ENCODE assay signal across 21 cellular contexts in the genomic region with DNA sequence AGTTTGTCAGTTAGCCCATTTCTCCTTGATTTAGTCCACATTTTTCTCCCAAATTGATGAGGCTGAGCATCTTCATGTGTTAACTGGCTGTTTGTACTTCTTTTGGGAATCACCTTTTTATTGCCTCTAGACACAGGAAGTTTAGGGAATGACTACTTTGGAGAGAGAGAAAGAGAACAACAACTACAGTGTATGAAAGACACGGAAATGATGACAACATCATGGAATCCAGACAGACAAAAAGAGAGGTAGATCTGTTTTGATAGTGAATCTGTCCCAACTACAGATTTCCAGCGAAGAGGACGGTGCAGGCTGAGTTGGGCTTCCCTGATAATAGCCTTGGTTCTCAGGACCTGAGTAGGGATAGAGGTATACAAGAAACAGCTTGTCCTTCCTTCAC. TPM values are rescaled to one million over a fixed set of nuclear protein-coding genes. Genes with fewer than 3 reads are reported as not detected.
DNase-seq lines count a peak whose midpoint lies in the region; ATAC-seq, FAIRE-seq and TF ChIP-seq lines count a peak whose summit lies in the region.
"Had no signal": no experiment of that assay in that cellular context is flagged by ENCODE, and none has a peak within 500 bp of the region (broad histone marks: within the 10 kb centered on the region; RNA-seq: fewer than 3 reads in every experiment).

No MANE protein-coding gene starts in this region.

- H3K36me3 ChIP-seq in PC-3 (ENCODE audit: low read depth, low read length): peaks cover 7% of the 10 kb centered on the region; the same call in 1 of the 2 replicates
- H3K36me3 ChIP-seq in bronchial epithelial cell (ENCODE audit: control insufficient read depth, insufficient read depth, low read length): peaks cover 11% of the 10 kb centered on the region
- H3K36me3 ChIP-seq: BE2C, HAP-1 had no signal

- CTCF ChIA-PET in A549 (lab: Yijun Ruan, JAX): interaction anchor here (0.7 to 18.4 kb wide), 8 partner anchors 11 to 480 kb away, joined by 3 to 372 read pairs (median 3); a partner anchor contains a TSS
- CTCF ChIA-PET in PC-3 (lab: Charles Lee): no interaction called here

- no peaks in the 10 kb centered on the region for H4K20me1 ChIP-seq in PC-3 (ENCODE audit: low read length)

- TF ChIP-seq CTCF in A549 (IDR thresholded peaks at IDR 0.05): no peak
- no peak for TF ChIP-seq CTCF in PC-3 (conservative IDR thresholded peaks at IDR 0.05; ENCODE audit: low read depth, low read length)
- TF ChIP-seq CTCF in bronchial epithelial cell (IDR thresholded peaks at IDR 0.05; ENCODE audit: insufficient read depth, low read length, severe bottlenecking): no peak

- no peaks in the 10 kb centered on the region for H3F3A ChIP-seq in PC-3 (ENCODE audit: low read length, unreplicated experiment)

- H3K4me3 ChIP-seq in A549: no peak overlapping the region
- H3K4me3 ChIP-seq in PC-3 (ENCODE audit: low read length): no peak overlapping the region
- no peak overlapping the region for H3K4me3 ChIP-seq in bronchial epithelial cell (ENCODE audit: low read depth, low read length)
- H3K4me3 ChIP-seq: GM23248, HAP-1 had no signal

- TF ChIP-seq EP300 in A549 (IDR thresholded peaks at IDR 0.05): no peak

- H3K27me3 ChIP-seq in PC-3 (ENCODE audit: low read length) (no peaks in the 10 kb centered on the region), bronchial epithelial cell (ENCODE audit: control insufficient read depth, insufficient read depth, low read length) (no peaks in the 10 kb centered on the region)
- H3K27me3 ChIP-seq: BE2C had no signal

- POLR2A ChIA-PET in A549 (lab: Yijun Ruan, JAX) (no interaction called here), PC-3 (lab: Charles Lee; ENCODE audit: unreplicated experiment) (no interaction called here)

- 88% methylated on average over 3 of the region's 3 CpGs for WGBS in A549 (ENCODE audit: missing lambda C conversion rate)

- no TSS peak for BruUV-seq in PC-3 (replicated peaks; lab: Mats Ljungman, UMichigan)

- H3K4me2 ChIP-seq in A549 (no peak overlapping the region), PC-3 (ENCODE audit: low read length) (0 out of 2 replicates have a peak overlapping the region, but pooled peaks have one; percentile 3)

- FAIRE-seq in A549 (lab: Jason Lieb, UNC): peak; percentile 13
- no peak for FAIRE-seq in bronchial epithelial cell (lab: Jason Lieb, UNC)
- FAIRE-seq: G401.6, GM12891, GM19239 had no signal

- H3K9me3 ChIP-seq in A549 (no peaks in the 10 kb centered on the region), PC-3 (ENCODE audit: low read length) (no peaks in the 10 kb centered on the region)
- H3K9me3 ChIP-seq: BE2C, HAP-1 had no signal

- no peak overlapping the region for H3K27ac ChIP-seq in A549
- H3K27ac ChIP-seq in PC-3 (ENCODE audit: low read length): peak overlapping the region; percentile 88
- peak overlapping the region; percentile 40 for H3K27ac ChIP-seq in epithelial cell of prostate
- H3K27ac ChIP-seq: GM23248 had no signal

- H3K79me2 ChIP-seq in PC-3 (ENCODE audit: low read length): no peaks in the 10 kb centered on the region

- no peak overlapping the region for H2AFZ ChIP-seq in PC-3 (ENCODE audit: low read length)
- H2AFZ ChIP-seq: GM23248 had no signal

- no peak for TF ChIP-seq POLR2A in A549 (IDR thresholded peaks at IDR 0.05; ENCODE audit: low read length)

- no peak for TF ChIP-seq RAD21 in A549 (conservative IDR thresholded peaks at IDR 0.05 in 1 of 2, IDR thresholded peaks at IDR 0.05 in 1 of 2)

- peak overlapping the region; percentile 56 for H3K9ac ChIP-seq in PC-3 (ENCODE audit: low read length)
- H3K9ac ChIP-seq: GM23248 had no signal

- DNase-seq in A549 (ENCODE audit: low read depth in 1 of 2, low spot score in 1 of 2) (no peak), PC-3 (peak; percentile 9), bronchial epithelial cell (ENCODE audit: low read depth) (peak; percentile 29), epithelial cell of prostate (ENCODE audit: low read depth, low spot score) (no peak), NCI-H1694 (lab: John Stamatoyannopoulos, UW) (no peak), HT-29 (ENCODE audit: low spot score) (no peak), kidney tubule cell (ENCODE audit: low spot score) (no peak)
- DNase-seq: ACHN; BE2C; C1 segment of cervical spinal cord; CD4-positive, CD25-positive, alpha-beta regulatory T cell; CD8-positive, alpha-beta memory T cell; COR-L47; DMS 273 treated with DMSO at 0.1 percent for 48 hours; DMS53; GM23248 had no signal

- H3K9me2 ChIP-seq in PC-3 (replicated peaks; ENCODE audit: low read length): no peaks in the 10 kb centered on the region

- ATAC-seq in A549 (no peak), PC-3 (peak; percentile 57), HG03469 (IDR thresholded peaks at IDR 0.05; ENCODE audit: unreplicated experiment) (no peak)

- H3K4me1 ChIP-seq in A549 (no peaks in the 10 kb centered on the region), PC-3 (ENCODE audit: insufficient read depth, low read length) (peaks cover 16% of the 10 kb centered on the region)
- H3K4me1 ChIP-seq: BE2C, HAP-1 had no signal

- intact Hi-C loops in PC-3 (cut with micrococcal nuclease): no loop called here

TF ChIP-seq in A549, 52 proteins besides CTCF, POLR2A, EP300 and RAD21:
- TF ChIP-seq, protein P1, sequence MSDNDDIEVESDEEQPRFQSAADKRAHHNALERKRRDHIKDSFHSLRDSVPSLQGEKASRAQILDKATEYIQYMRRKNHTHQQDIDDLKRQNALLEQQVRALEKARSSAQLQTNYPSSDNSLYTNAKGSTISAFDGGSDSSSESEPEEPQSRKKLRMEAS (IDR thresholded peaks at IDR 0.05): no peak
- TF ChIP-seq HOXB5 (CRISPR knock-in tag; IDR thresholded peaks at IDR 0.05): no peak
- no peak for TF ChIP-seq ZFP36 (IDR thresholded peaks at IDR 0.05; ENCODE audit: borderline replicate concordance, partially characterized antibody)
- no peak for TF ChIP-seq RARB (CRISPR knock-in tag; IDR thresholded peaks at IDR 0.05)
- TF ChIP-seq NFE2L2 (conservative IDR thresholded peaks at IDR 0.05; ENCODE audit: low read length): no peak
- TF ChIP-seq ESRRA (IDR thresholded peaks at IDR 0.05; ENCODE audit: borderline replicate concordance, low read length): no peak
- TF ChIP-seq HDAC2 (IDR thresholded peaks at IDR 0.05): no peak
- no peak for TF ChIP-seq ZNF302 (CRISPR knock-in tag; IDR thresholded peaks at IDR 0.05)

RNA-seq across cellular contexts. Expression of a gene that starts 24.6 kb away (rescaled TPM):
- polyA plus RNA-seq in A549 (2011; rRNA removed) (7.0 and 18.7 TPM in 2 replicates), A549 (2017; fragmentation: RNase III; extraction: RNeasy Plus Mini Kit Qiagen cat#74134 plus additional on column Dnase treatment) (16.5 to 17.4 TPM (median 17.4 TPM) in 3 replicates)
- 2.3 and 3.7 TPM in 2 replicates for polyA plus RNA-seq in A549 (2012; cell fraction: cytosol; rRNA removed)
- 3.4 and 6.9 TPM in 2 replicates for polyA plus RNA-seq in A549 (2012; cell fraction: nucleus; rRNA removed)
- 7.9 and 8.4 TPM in 2 replicates for polyA minus RNA-seq in A549 (2011; rRNA and poly(A)+ RNA removed)
- total RNA-seq in PC-3 (2014; rRNA removed) (8.2 and 10.4 TPM in 2 replicates), bronchial epithelial cell (10.0 and 16.6 TPM in 2 replicates)
- total RNA-seq in HT-29 (2014; rRNA removed; shearing (Covaris generic)): 8.3 and 8.6 TPM in 2 replicates

RNA-seq across cellular contexts. Expression of a gene that starts 26.5 kb away (rescaled TPM):
- 62.4 and 75.0 TPM in 2 replicates for polyA plus RNA-seq in A549 (2011; rRNA removed)
- polyA plus RNA-seq in A549 (2012; cell fraction: cytosol; rRNA removed): 20.4 and 23.3 TPM in 2 replicates
- 7.8 and 13.6 TPM in 2 replicates for polyA plus RNA-seq in A549 (2012; cell fraction: nucleus; rRNA removed)
- polyA plus RNA-seq in A549 (2017; fragmentation: RNase III; extraction: RNeasy Plus Mini Kit Qiagen cat#74134 plus additional on column Dnase treatment): 18.2 to 22.3 TPM (median 19.6 TPM) in 3 replicates
- 50.7 and 58.5 TPM in 2 replicates for polyA minus RNA-seq in A549 (2011; rRNA and poly(A)+ RNA removed)
- 10.6 and 14.9 TPM in 2 replicates for total RNA-seq in PC-3 (2014; rRNA removed)
- 15.8 and 17.0 TPM in 2 replicates for total RNA-seq in bronchial epithelial cell
- 10.9 and 13.4 TPM in 2 replicates for total RNA-seq in HT-29 (2014; rRNA removed; shearing (Covaris generic))

Comparison
In these comparisons a context has a peak if more than half of its experiments do, and no peak if none do; other contexts are left out.
1. DNase-seq: peak in PC-3 (single experiment) and bronchial epithelial cell (single experiment); none in A549 (0 of 2), epithelial cell of prostate (single experiment), NCI-H1694 (single experiment), HT-29 (single experiment) and kidney tubule cell (single experiment).
2. H3K27ac ChIP-seq: peak in PC-3 (single experiment) and epithelial cell of prostate (single experiment); none in A549 (0 of 2).